In genomic region chr3:132418916-132419315, GRCh38 we compare ENCODE assay signal across 8 cellular contexts. TPM values are rescaled to one million over a fixed set of nuclear protein-coding genes. Genes with fewer than 3 reads are reported as not detected.
DNase-seq lines count a peak whose midpoint lies in the region; ATAC-seq and TF ChIP-seq lines count a peak whose summit lies in the region.

No MANE protein-coding gene starts in this region.

- H3K4me2 ChIP-seq in MM.1S (ENCODE audit: low read depth, low read length), result peak overlapping the region; percentile 75

- no peaks in the 10 kb centered on the region for H3K27me3 Mint-ChIP-seq in CD4-positive, CD25-positive, alpha-beta regulatory T cell
- peaks cover 8% of the 10 kb centered on the region for H3K27me3 Mint-ChIP-seq in brain

- H3K27me3 ChIP-seq in CD4-positive, CD25-positive, alpha-beta regulatory T cell (ENCODE audit: control insufficient read depth, insufficient read depth, low read length), result no peaks in the 10 kb centered on the region
- no peaks in the 10 kb centered on the region for H3K27me3 ChIP-seq in MM.1S (replicated peaks; ENCODE audit: insufficient read depth, low read length)
- no peaks in the 10 kb centered on the region for H3K27me3 ChIP-seq in muscle layer of colon (ENCODE audit: control insufficient read depth in 1 of 2, insufficient read depth in 2 of 2, low read length in 2 of 2)

- peak overlapping the region in 2 of 3 donors; percentile 72 to 83 for H3K27ac Mint-ChIP-seq in CD4-positive, CD25-positive, alpha-beta regulatory T cell
- H3K27ac Mint-ChIP-seq in brain, result peak overlapping the region in 4 of 5 experiments; percentile 74 to 98 (median 88)

- H3K9ac ChIP-seq in MM.1S (ENCODE audit: low read length), result peak overlapping the region; percentile 85; the same call in 1 of the 2 replicates
- no peak overlapping the region for H3K9ac ChIP-seq in muscle layer of colon (ENCODE audit: low read length)

- H3K79me2 ChIP-seq in MM.1S (ENCODE audit: low read length), result peaks cover 61% of the 10 kb centered on the region

- H3K36me3 Mint-ChIP-seq in CD4-positive, CD25-positive, alpha-beta regulatory T cell, result peaks cover 4% of the 10 kb centered on the region
- peaks cover 13% of the 10 kb centered on the region for H3K36me3 Mint-ChIP-seq in brain

- H4K20me1 ChIP-seq in MM.1S (ENCODE audit: insufficient read depth, low read length), result no peaks in the 10 kb centered on the region

- peak overlapping the region; percentile 98 for H3K4me3 ChIP-seq in CD4-positive, CD25-positive, alpha-beta regulatory T cell (ENCODE audit: low read depth, low read length)
- H3K4me3 ChIP-seq in MM.1S (ENCODE audit: low read length) (peak overlapping the region; percentile 87), muscle layer of colon (ENCODE audit: low read depth in 1 of 2, low read length in 2 of 2) (peak overlapping the region; percentile 79 to 80)

- H3F3A ChIP-seq in MM.1S (ENCODE audit: insufficient read depth, low read length), result peaks cover 34% of the 10 kb centered on the region

- no peaks in the 10 kb centered on the region for H3K9me2 ChIP-seq in MM.1S (replicated peaks; ENCODE audit: insufficient read depth, low read length)

- H3K36me3 ChIP-seq in CD4-positive, CD25-positive, alpha-beta regulatory T cell (ENCODE audit: control insufficient read depth, insufficient read depth, low read length), result peaks cover 2% of the 10 kb centered on the region
- H3K36me3 ChIP-seq in MM.1S (replicated peaks; ENCODE audit: insufficient read depth, low read length) (no peaks in the 10 kb centered on the region), muscle layer of colon (ENCODE audit: insufficient read depth, low read length) (no peaks in the 10 kb centered on the region)

- ATAC-seq in CD4-positive, CD25-positive, alpha-beta regulatory T cell (ENCODE audit: low read depth in 2 of 2), result no peak

- TF ChIP-seq CTCF in MM.1S (IDR thresholded peaks at IDR 0.05; ENCODE audit: low read length), result no peak
- no peak for TF ChIP-seq CTCF in brain (conservative IDR thresholded peaks at IDR 0.05)

- peak overlapping the region; percentile 83 for H3K27ac ChIP-seq in CD4-positive, CD25-positive, alpha-beta regulatory T cell (ENCODE audit: insufficient read depth, low read length, poor library complexity, severe bottlenecking)
- H3K27ac ChIP-seq in MM.1S (ENCODE audit: low read length), result peak overlapping the region; percentile 70; the same call in 1 of the 2 replicates
- H3K27ac ChIP-seq in muscle layer of colon (ENCODE audit: low read depth, low read length), result no peak overlapping the region

- peaks cover 16 to 57% (median 45%) of the 10 kb centered on the region in 4 donors for H3K4me1 Mint-ChIP-seq in CD4-positive, CD25-positive, alpha-beta regulatory T cell
- H3K4me1 Mint-ChIP-seq in brain, result peaks cover 55% of the 10 kb centered on the region

- DNase-seq in CD4-positive, CD25-positive, alpha-beta regulatory T cell, result no peak
- DNase-seq in MM.1S (no peak), NCI-H82 treated with DMSO at 0.1 percent for 48 hours (lab: John Stamatoyannopoulos, UW; ENCODE audit: unreplicated experiment) (no peak), KG1 (lab: John Stamatoyannopoulos, UW) (no peak), NCI-H2081 treated with DMSO at 0.1 percent for 48 hours (lab: John Stamatoyannopoulos, UW) (no peak)
- no peak for DNase-seq in activated CD4-positive, CD25-positive, alpha-beta regulatory T cell (lab: John Stamatoyannopoulos, UW)

- H2AFZ ChIP-seq in MM.1S (ENCODE audit: low read length), result no peak overlapping the region

- peak overlapping the region; percentile 94 to 99 (median 97) for H3K4me3 Mint-ChIP-seq in CD4-positive, CD25-positive, alpha-beta regulatory T cell
- peak overlapping the region; percentile 94 to 99 (median 98) for H3K4me3 Mint-ChIP-seq in brain

- H3K9me3 ChIP-seq in CD4-positive, CD25-positive, alpha-beta regulatory T cell (ENCODE audit: control insufficient read depth in 2 of 2, low read length in 2 of 2), result no peaks in the 10 kb centered on the region
- no peaks in the 10 kb centered on the region for H3K9me3 ChIP-seq in MM.1S (replicated peaks; ENCODE audit: insufficient read depth, low read length)
- no peaks in the 10 kb centered on the region for H3K9me3 ChIP-seq in muscle layer of colon (ENCODE audit: low read length)

- peaks cover 26% of the 10 kb centered on the region for H3K4me1 ChIP-seq in CD4-positive, CD25-positive, alpha-beta regulatory T cell (ENCODE audit: control insufficient read depth, insufficient read depth, low read length, poor library complexity, severe bottlenecking)
- H3K4me1 ChIP-seq in MM.1S (ENCODE audit: low read length), result peaks cover 29% of the 10 kb centered on the region
- H3K4me1 ChIP-seq in muscle layer of colon (ENCODE audit: insufficient read depth, low read length), result peaks cover 20% of the 10 kb centered on the region

- peaks cover 0 to 1% (median 0%) of the 10 kb centered on the region in 7 donors for H3K9me3 Mint-ChIP-seq in CD4-positive, CD25-positive, alpha-beta regulatory T cell
- peaks cover 0 to 2% (median 0%) of the 10 kb centered on the region in 5 experiments for H3K9me3 Mint-ChIP-seq in brain

RNA-seq across cellular contexts. Expression of gene DNAJC13, which starts 1.6 kb away (rescaled TPM):
- total RNA-seq in CD4-positive, CD25-positive, alpha-beta regulatory T cell, result 29.4 TPM
- polyA plus RNA-seq in CD4-positive, CD25-positive, alpha-beta regulatory T cell, result 10 to 100 TPM in 2 of 4 donors, 1 to 10 TPM in 2; 7.1 to 12.7 (median 9.1) TPM
- 4.0 TPM for polyA plus RNA-seq in brain (ENCODE audit: insufficient read depth, low read depth, low replicate concordance)
